ENCODE assay signal across 19 cellular contexts in genomic region chr7:84533209-84533608, GRCh38.
"Had no signal": no experiment of that assay in that cellular context is flagged by ENCODE, and none has a peak within 500 bp of the region (broad histone marks: within the 10 kb centered on the region; RNA-seq: fewer than 3 reads in every experiment).

No MANE protein-coding gene starts in this region.

- H3K36me3 ChIP-seq: esophagus muscularis mucosa, gastroesophageal sphincter, left ventricle myocardium inferior, lower lobe of right lung, right atrium auricular region, sigmoid colon, uterus had no signal

- H3K4me1 ChIP-seq: left ventricle myocardium inferior, lower lobe of right lung, right atrium auricular region, uterus had no signal

- H3K27ac ChIP-seq: epithelial cell of prostate, esophagus muscularis mucosa, gastroesophageal sphincter, left ventricle myocardium inferior, lower lobe of right lung, right atrium auricular region, skin epidermis, uterus had no signal

- H3K4me3 Mint-ChIP-seq: immature natural killer cell; memory B cell; naive thymus-derived CD4-positive, alpha-beta T cell; neural crest cell; type B pancreatic cell had no signal

- ATAC-seq: gastroesophageal sphincter; left cardiac atrium; lower lobe of right lung; naive thymus-derived CD4-positive, alpha-beta T cell had no signal

- H3K27me3 ChIP-seq: esophagus muscularis mucosa, gastroesophageal sphincter, right atrium auricular region, sigmoid colon, uterus had no signal

- DNase-seq: effector memory CD4-positive, alpha-beta T cell; foreskin fibroblast; immature natural killer cell; left cardiac atrium; left ventricle myocardium inferior; lower lobe of right lung; naive thymus-derived CD4-positive, alpha-beta T cell; posterior cingulate gyrus; sigmoid colon; stimulated activated naive CD4-positive, alpha-beta T cell treated with Interleukin-2 at 50 U/mL for 16 hours; uterus had no signal

- H3K36me3 Mint-ChIP-seq: immature natural killer cell; memory B cell; naive thymus-derived CD4-positive, alpha-beta T cell; type B pancreatic cell had no signal

- H3K4me1 Mint-ChIP-seq: immature natural killer cell; memory B cell; naive thymus-derived CD4-positive, alpha-beta T cell; neural crest cell had no signal

- H3K27ac Mint-ChIP-seq: immature natural killer cell; memory B cell; naive thymus-derived CD4-positive, alpha-beta T cell; type B pancreatic cell had no signal

- H3K27me3 Mint-ChIP-seq: memory B cell, type B pancreatic cell had no signal

- H3K9me3 ChIP-seq: esophagus muscularis mucosa, gastroesophageal sphincter, left ventricle myocardium inferior, lower lobe of right lung, right atrium auricular region, sigmoid colon, uterus had no signal

- H3K9me3 Mint-ChIP-seq: neural crest cell had no signal

- H3K4me3 ChIP-seq: esophagus muscularis mucosa, gastroesophageal sphincter, left ventricle myocardium inferior, lower lobe of right lung, right atrium auricular region, sigmoid colon, skin epidermis, uterus had no signal
